ENCODE assay signal across 25 cellular contexts in genomic region chr11:78949976-78950690, GRCh38.
DNase-seq lines count a peak whose midpoint lies in the region; ATAC-seq and TF ChIP-seq lines count a peak whose summit lies in the region.
"Had no signal": no experiment of that assay in that cellular context is flagged by ENCODE, and none has a peak within 500 bp of the region (broad histone marks: within the 10 kb centered on the region; RNA-seq: fewer than 3 reads in every experiment).

No MANE protein-coding gene starts in this region.

- no peaks in the 10 kb centered on the region for H3K27me3 ChIP-seq in SK-N-SH (ENCODE audit: insufficient read depth)
- H3K27me3 ChIP-seq: BE2C, SJCRH30 had no signal

- H3K4me2 ChIP-seq in SK-N-SH = no peak overlapping the region

- TF ChIP-seq EP300 in SK-N-SH (IDR thresholded peaks at IDR 0.05; ENCODE audit: borderline replicate concordance in 1 of 2, low read depth in 1 of 2, low read length in 1 of 2) = peak in 1 of 2 experiments; percentile 78; a peak in 2 of 4 replicates

- POLR2A ChIA-PET in SK-N-SH (lab: Yijun Ruan, JAX) = no interaction called here
- POLR2A ChIA-PET in RWPE1 (lab: Yijun Ruan, JAX; ENCODE audit: low non-redundant PET) = no interaction called here

- 80% methylated on average over 6 of the region's 6 CpGs for WGBS in SK-N-SH (ENCODE audit: low lambda C conversion rate)

- no peak for TF ChIP-seq RAD21 in SK-N-SH (IDR thresholded peaks at IDR 0.05; ENCODE audit: low read length)

- CTCF ChIA-PET in SK-N-SH (lab: Yijun Ruan, JAX) (interaction anchor here (0.8 to 1.5 kb wide), 6 partner anchors 9 to 151 kb away, joined by 3 to 6 read pairs (median 3); no protein-coding TSS in a partner anchor), RWPE1 (lab: Yijun Ruan, JAX) (interaction anchor here (0.5 kb wide), 1 partner anchor 829 kb away, joined by 4 read pairs; no protein-coding TSS in a partner anchor)

- H3K9me3 Mint-ChIP-seq in neural crest cell (peaks cover 2% of the 10 kb centered on the region), CD14-positive monocyte (peaks cover 0 to 5% (median 0%) of the 10 kb centered on the region in 7 donors)

- H3K9me2 ChIP-seq in SK-N-SH = no peaks in the 10 kb centered on the region

- H3K4me1 ChIP-seq in SK-N-SH (ENCODE audit: control insufficient read depth in 1 of 2, insufficient read depth in 2 of 2, low read depth in 1 of 2, low read length in 1 of 2) = peaks cover 0 to 68% of the 10 kb centered on the region in 2 experiments; a peak in 2 of 4 replicates
- H3K4me1 ChIP-seq: SJCRH30 had no signal

- H2AFZ ChIP-seq in SK-N-SH (ENCODE audit: low read depth) = no peak overlapping the region

- TF ChIP-seq CTCF in SK-N-SH (IDR thresholded peaks at IDR 0.05) (no peak), neural crest cell (conservative IDR thresholded peaks at IDR 0.05) (no peak), RWPE1 (conservative IDR thresholded peaks at IDR 0.05; ENCODE audit: low read depth) (no peak), CD14-positive monocyte (IDR thresholded peaks at IDR 0.05) (no peak)

- H3K4me3 ChIP-seq in SK-N-SH (ENCODE audit: low read depth in 2 of 2, low read length in 1 of 2) = no peak overlapping the region
- H3K4me3 ChIP-seq: SJCRH30 had no signal

- H3K27ac ChIP-seq in SK-N-SH (ENCODE audit: low read depth in 2 of 2, low read length in 1 of 2) (peak overlapping the region in 1 of 2 experiments; percentile 53; a peak in 2 of 4 replicates), RWPE1 (no peak overlapping the region)
- H3K27ac ChIP-seq: SJCRH30 had no signal

- H3K79me2 ChIP-seq in SK-N-SH (ENCODE audit: insufficient read depth) = no peaks in the 10 kb centered on the region

- H3K36me3 Mint-ChIP-seq in neural crest cell (ENCODE audit: low read depth) (peaks cover 5% of the 10 kb centered on the region), CD14-positive monocyte (no peaks in the 10 kb centered on the region)

- H3K27ac Mint-ChIP-seq in neural crest cell (ENCODE audit: unreplicated experiment) (peak overlapping the region; percentile 87), CD14-positive monocyte (peak overlapping the region in 1 of 7 donors; percentile 10)

- intact Hi-C loops in CD14-positive monocyte (cut with micrococcal nuclease) = no loop called here

- H3K27me3 Mint-ChIP-seq in neural crest cell (ENCODE audit: low read depth) (peaks cover 66% of the 10 kb centered on the region), CD14-positive monocyte (ENCODE audit: low read depth in 3 of 3) (peaks cover 25 to 46% (median 46%) of the 10 kb centered on the region in 3 donors)

- H3K36me3 ChIP-seq in SK-N-SH (replicated peaks in 1 of 2; ENCODE audit: control insufficient read depth in 1 of 2, insufficient read depth in 2 of 2, low read length in 1 of 2) = no peaks in the 10 kb centered on the region
- H3K36me3 ChIP-seq: SJCRH30 had no signal

- no peaks in the 10 kb centered on the region for H3F3A ChIP-seq in SK-N-SH (replicated peaks; ENCODE audit: insufficient read depth)

- no peak for ATAC-seq in SK-N-SH treated with all-trans-retinoic acid at 6 μM for 48 hours
- no peak for ATAC-seq in GM19467 (IDR thresholded peaks at IDR 0.05; ENCODE audit: unreplicated experiment)
- ATAC-seq in HG02938 (IDR thresholded peaks at IDR 0.05; ENCODE audit: unreplicated experiment) = no peak
- ATAC-seq: HCT116, HepG2, PC-3, Right ventricle myocardium inferior had no signal

- H3K9me3 ChIP-seq in SK-N-SH = no peaks in the 10 kb centered on the region
- H3K9me3 ChIP-seq: BE2C, SJCRH30 had no signal

- H3K4me3 Mint-ChIP-seq in neural crest cell (peak overlapping the region; percentile 67), CD14-positive monocyte (no peak overlapping the region)

- no peaks in the 10 kb centered on the region for H4K20me1 ChIP-seq in SK-N-SH (ENCODE audit: insufficient read depth)

- DNase-seq in SK-N-SH = no peak
- DNase-seq in left kidney (ENCODE audit: low read depth, low spot score) = peak; percentile 46
- DNase-seq in neural crest cell (ENCODE audit: low read depth, low spot score) = peak; percentile 36
- no peak for DNase-seq in RWPE1 (ENCODE audit: low spot score)
- DNase-seq in CD14-positive monocyte (ENCODE audit: low spot score) = no peak
- DNase-seq: 8988T; ACHN; BE2C; Karpas-422; NCI-H1092; NCI-H1417 treated with DMSO at 0.1 percent for 48 hours; NCI-H1694 treated with DMSO at 0.1 percent for 48 hours; NCI-H2081; NCI-H345; NCI-H510A treated with DMSO at 0.1 percent for 48 hours; NCI-H748 treated with DMSO at 0.1 percent for 48 hours; NK-92 treated with Interleukin-12 subunit alpha and Interleukin-12 subunit beta, amount 100 ng/mL, for 24 hours; PC-3; SJCRH30 had no signal

- H3K4me1 Mint-ChIP-seq in neural crest cell (peaks cover 27% of the 10 kb centered on the region), CD14-positive monocyte (no peaks in the 10 kb centered on the region)

- no peak overlapping the region for H3K9ac ChIP-seq in SK-N-SH

TF ChIP-seq in SK-N-SH, 30 proteins besides CTCF, POLR2A, EP300 and RAD21:
- peak; percentile 88 for TF ChIP-seq GATA2 (CRISPR knock-in tag; IDR thresholded peaks at IDR 0.05)
- no peak for TF ChIP-seq PBX3 (IDR thresholded peaks at IDR 0.05)
- no peak for TF ChIP-seq TCF12 (IDR thresholded peaks at IDR 0.05)
- no peak for TF ChIP-seq USF1 (IDR thresholded peaks at IDR 0.05; ENCODE audit: borderline replicate concordance, low read depth)
- no peak for TF ChIP-seq FOXM1 (IDR thresholded peaks at IDR 0.05; ENCODE audit: low read depth)
- peak; percentile 24 for TF ChIP-seq CHD2 (IDR thresholded peaks at IDR 0.05; ENCODE audit: low read length, partially characterized antibody)
- peak; percentile 32; the same call in 1 of the 2 replicates for TF ChIP-seq RCOR1 (IDR thresholded peaks at IDR 0.05; ENCODE audit: low read length)

TF ChIP-seq in SK-N-SH treated with all-trans-retinoic acid at 6 μM for 48 hours, 23 proteins besides CTCF, POLR2A, EP300 and RAD21 (continues in another document):
- TF ChIP-seq TCF4 (CRISPR knock-in tag; IDR thresholded peaks at IDR 0.05; ENCODE audit: borderline replicate concordance) (no peak), RARB (CRISPR knock-in tag; IDR thresholded peaks at IDR 0.05) (no peak), BACH2 (CRISPR knock-in tag; IDR thresholded peaks at IDR 0.05; ENCODE audit: borderline replicate concordance) (no peak), POU6F1 (CRISPR knock-in tag; IDR thresholded peaks at IDR 0.05; ENCODE audit: borderline replicate concordance, low read depth) (no peak), CREB5 (CRISPR knock-in tag; IDR thresholded peaks at IDR 0.05; ENCODE audit: low read depth) (no peak), ESRRG (CRISPR knock-in tag; IDR thresholded peaks at IDR 0.05) (no peak), TSHZ2 (CRISPR knock-in tag; IDR thresholded peaks at IDR 0.05) (no peak), ZNF8 (CRISPR knock-in tag; IDR thresholded peaks at IDR 0.05) (no peak), PPARA (CRISPR knock-in tag; IDR thresholded peaks at IDR 0.05; ENCODE audit: borderline replicate concordance) (no peak)

Comparison
In these comparisons a context has a peak if more than half of its experiments do, and no peak if none do; other contexts are left out.
1. DNase-seq: peak in left kidney (single experiment) and neural crest cell (single experiment); none in SK-N-SH (single experiment), RWPE1 (single experiment) and CD14-positive monocyte (single experiment).